In genomic region chrX:109489174-109489573, GRCh38 we compare ENCODE assay signal across 34 cellular contexts. TPM values are rescaled to one million over a fixed set of nuclear protein-coding genes. Genes with fewer than 3 reads are reported as not detected.
"Had no signal": no experiment of that assay in that cellular context is flagged by ENCODE, and none has a peak within 500 bp of the region (broad histone marks: within the 10 kb centered on the region; RNA-seq: fewer than 3 reads in every experiment).

No MANE protein-coding gene starts in this region.

- H3K9me3 Mint-ChIP-seq: activated CD4-positive, alpha-beta memory T cell treated with anti-CD3 and anti-CD28 coated beads, Interleukin-2, amount 10 ng/mL, durations not matched to agents 7 days and 5 days; activated CD4-positive, alpha-beta T cell treated with anti-CD3 and anti-CD28 coated beads, Interleukin-2, amount 10 ng/mL, durations not matched to agents 7 days and 5 days; activated naive CD4-positive, alpha-beta T cell treated with anti-CD3 and anti-CD28 coated beads, Interleukin-2, amount 10 ng/mL, durations not matched to agents 7 days and 5 days; activated naive CD8-positive, alpha-beta T cell treated with anti-CD3 and anti-CD28 coated beads, Interleukin-2, amount 10 ng/mL, durations not matched to agents 7 days and 5 days; activated T-cell treated with anti-CD3 and anti-CD28 coated beads, Interleukin-2, amount 50 U/mL, for 24 hours; activated T-cell treated with anti-CD3 and anti-CD28 coated beads, Interleukin-2, amount 50 U/mL, for 72 hours; endodermal cell had no signal

- H3K4me3 Mint-ChIP-seq: activated CD4-positive, alpha-beta memory T cell treated with anti-CD3 and anti-CD28 coated beads, Interleukin-2, amount 10 ng/mL, durations not matched to agents 7 days and 5 days; activated CD4-positive, alpha-beta T cell treated with anti-CD3 and anti-CD28 coated beads, Interleukin-2, amount 10 ng/mL, durations not matched to agents 7 days and 5 days; activated naive CD4-positive, alpha-beta T cell treated with anti-CD3 and anti-CD28 coated beads, Interleukin-2, amount 10 ng/mL, durations not matched to agents 7 days and 5 days; activated naive CD8-positive, alpha-beta T cell treated with anti-CD3 and anti-CD28 coated beads, Interleukin-2, amount 10 ng/mL, durations not matched to agents 7 days and 5 days; activated T-cell treated with anti-CD3 and anti-CD28 coated beads, Interleukin-2, amount 50 U/mL, for 24 hours; activated T-cell treated with anti-CD3 and anti-CD28 coated beads, Interleukin-2, amount 50 U/mL, for 72 hours; brain; endodermal cell; WTC11 had no signal

- FAIRE-seq: frontal cortex, TTC549 had no signal

- H3K36me3 ChIP-seq: ascending aorta, breast epithelium, cardiac muscle cell, colonic mucosa had no signal

- H3K27ac Mint-ChIP-seq: activated CD4-positive, alpha-beta memory T cell treated with anti-CD3 and anti-CD28 coated beads, Interleukin-2, amount 10 ng/mL, durations not matched to agents 7 days and 5 days; activated CD4-positive, alpha-beta T cell treated with anti-CD3 and anti-CD28 coated beads, Interleukin-2, amount 10 ng/mL, durations not matched to agents 7 days and 5 days; activated naive CD4-positive, alpha-beta T cell treated with anti-CD3 and anti-CD28 coated beads, Interleukin-2, amount 10 ng/mL, durations not matched to agents 7 days and 5 days; activated naive CD8-positive, alpha-beta T cell treated with anti-CD3 and anti-CD28 coated beads, Interleukin-2, amount 10 ng/mL, durations not matched to agents 7 days and 5 days; activated T-cell treated with anti-CD3 and anti-CD28 coated beads, Interleukin-2, amount 50 U/mL, for 24 hours; activated T-cell treated with anti-CD3 and anti-CD28 coated beads, Interleukin-2, amount 50 U/mL, for 72 hours; brain; endodermal cell; WTC11 had no signal

- H3K4me1 ChIP-seq: ascending aorta, breast epithelium, colonic mucosa had no signal

- H3K27me3 ChIP-seq: ascending aorta, cardiac muscle cell, colonic mucosa had no signal

- H3K36me3 Mint-ChIP-seq: activated naive CD4-positive, alpha-beta T cell treated with anti-CD3 and anti-CD28 coated beads, Interleukin-2, amount 10 ng/mL, durations not matched to agents 7 days and 5 days; activated naive CD4-positive, alpha-beta T cell treated with anti-CD3 and anti-CD28 coated beads, Interleukin-2, amount 50 U/mL, for 72 hours; activated naive CD8-positive, alpha-beta T cell treated with anti-CD3 and anti-CD28 coated beads, Interleukin-2, amount 10 ng/mL, durations not matched to agents 7 days and 5 days; brain; WTC11 had no signal

- H3K4me1 Mint-ChIP-seq: activated CD4-positive, alpha-beta memory T cell treated with anti-CD3 and anti-CD28 coated beads, Interleukin-2, amount 10 ng/mL, durations not matched to agents 7 days and 5 days; activated CD4-positive, alpha-beta T cell treated with anti-CD3 and anti-CD28 coated beads, Interleukin-2, amount 10 ng/mL, durations not matched to agents 7 days and 5 days; activated naive CD4-positive, alpha-beta T cell treated with anti-CD3 and anti-CD28 coated beads, Interleukin-2, amount 10 ng/mL, durations not matched to agents 7 days and 5 days; activated naive CD8-positive, alpha-beta T cell treated with anti-CD3 and anti-CD28 coated beads, Interleukin-2, amount 10 ng/mL, durations not matched to agents 7 days and 5 days had no signal

- DNase-seq: activated CD4-positive, alpha-beta memory T cell treated with anti-CD3 and anti-CD28 coated beads, Interleukin-2, amount 10 ng/mL, durations not matched to agents 7 days and 5 days; activated CD4-positive, alpha-beta T cell treated with anti-CD3 and anti-CD28 coated beads for 1 hour; activated CD4-positive, alpha-beta T cell treated with anti-CD3 and anti-CD28 coated beads for 4 hours; activated CD4-positive, alpha-beta T cell treated with anti-CD3 and anti-CD28 coated beads, Interleukin-2, amount 10 ng/mL, durations not matched to agents 7 days and 5 days; activated CD4-positive, alpha-beta T cell treated with anti-CD3 and anti-CD28 coated beads, Interleukin-2, amount 50 U/mL, for 4 hours; activated CD8-positive, alpha-beta memory T cell treated with anti-CD3 and anti-CD28 coated beads, Interleukin-2, amount 50 U/mL, for 48 hours; activated gamma-delta T cell; activated naive CD4-positive, alpha-beta T cell; activated naive CD4-positive, alpha-beta T cell treated with anti-CD3 and anti-CD28 coated beads, Interleukin-2, amount 10 ng/mL, durations not matched to agents 7 days and 5 days; activated naive CD8-positive, alpha-beta T cell treated with anti-CD3 and anti-CD28 coated beads, Interleukin-2, amount 10 ng/mL, durations not matched to agents 7 days and 5 days; activated T-cell treated with anti-CD3 and anti-CD28 coated beads for 4 hours; activated T-cell treated with anti-CD3 and anti-CD28 coated beads, Interleukin-2, amount 50 U/mL, for 24 hours; activated T-cell treated with anti-CD3 and anti-CD28 coated beads, Interleukin-2, amount 50 U/mL, for 72 hours; central memory CD4-positive, alpha-beta T cell; cerebellar nuclear complex; colonic mucosa; effector memory CD4-positive, alpha-beta T cell; endodermal cell; foreskin fibroblast; head of caudate nucleus; T-helper 2 cell had no signal

- H3K27ac ChIP-seq: ascending aorta, breast epithelium, cardiac muscle cell, colonic mucosa, VCaP had no signal

- ATAC-seq: activated naive CD4-positive, alpha-beta T cell treated with anti-CD3 and anti-CD28 coated beads, Interleukin-2, amount 50 U/mL, for 72 hours; activated T-cell treated with anti-CD3 and anti-CD28 coated beads, Interleukin-2, amount 50 U/mL, for 72 hours; esophagus mucosa; WTC11 had no signal

- H3K4me3 ChIP-seq: ascending aorta, breast epithelium, cardiac muscle cell, colonic mucosa had no signal

- H3K9me3 ChIP-seq: ascending aorta, breast epithelium, colonic mucosa had no signal

RNA-seq across cellular contexts. Expression of gene GUCY2F, which starts 7.3 kb away (rescaled TPM):
- total RNA-seq: activated CD4-positive, alpha-beta memory T cell treated with anti-CD3 and anti-CD28 coated beads, Interleukin-2, amount 10 ng/mL, durations not matched to agents 7 days and 5 days; activated CD4-positive, alpha-beta T cell treated with anti-CD3 and anti-CD28 coated beads, Interleukin-2, amount 10 ng/mL, durations not matched to agents 7 days and 5 days; activated naive CD4-positive, alpha-beta T cell treated with anti-CD3 and anti-CD28 coated beads, Interleukin-2, amount 50 U/mL, for 72 hours; activated naive CD8-positive, alpha-beta T cell treated with anti-CD3 and anti-CD28 coated beads, Interleukin-2, amount 10 ng/mL, durations not matched to agents 7 days and 5 days; ascending aorta; breast epithelium; cardiac muscle cell; colonic mucosa; dermis microvascular lymphatic vessel endothelial cell; epithelial cell of proximal tubule; esophagus mucosa; frontal cortex; T-helper 1 cell treated with Interleukin-12 subunit alpha and Interleukin-12 subunit beta and Interleukin-4 antibody, amounts not matched to agents 30 ng/mL and 1 ng/mL, for 36 hours had no signal
- polyA plus RNA-seq: cardiac muscle cell had no signal
